ENCODE assay signal across 14 cellular contexts in genomic region chr1:227191607-227192006, GRCh38.
DNase-seq lines count a peak whose midpoint lies in the region; ATAC-seq and TF ChIP-seq lines count a peak whose summit lies in the region.
"Had no signal": no experiment of that assay in that cellular context is flagged by ENCODE, and none has a peak within 500 bp of the region (broad histone marks: within the 10 kb centered on the region; RNA-seq: fewer than 3 reads in every experiment).

No MANE protein-coding gene starts in this region.

- ATAC-seq in GM18907 (IDR thresholded peaks at IDR 0.05; ENCODE audit: unreplicated experiment) (peak; percentile 79), GM21619 (IDR thresholded peaks at IDR 0.05; ENCODE audit: unreplicated experiment) (peak; percentile 70), HG03175 (IDR thresholded peaks at IDR 0.05; ENCODE audit: unreplicated experiment) (peak; percentile 78), upper lobe of right lung (no peak)
- ATAC-seq in activated CD4-positive, alpha-beta T cell treated with anti-CD3 and anti-CD28 coated beads for 36 hours, result no peak

- no peak overlapping the region for H3K4me3 ChIP-seq in upper lobe of right lung
- H3K4me3 ChIP-seq: esophagus squamous epithelium, psoas muscle had no signal

- no peaks in the 10 kb centered on the region for H3K9me3 ChIP-seq in upper lobe of right lung
- H3K9me3 ChIP-seq: esophagus squamous epithelium, psoas muscle had no signal

- no peaks in the 10 kb centered on the region for H3K36me3 Mint-ChIP-seq in activated naive CD8-positive, alpha-beta T cell treated with anti-CD3 and anti-CD28 coated beads for 36 hours
- H3K36me3 Mint-ChIP-seq in activated CD4-positive, alpha-beta T cell treated with anti-CD3 and anti-CD28 coated beads for 36 hours (ENCODE audit: low read depth), result no peaks in the 10 kb centered on the region

- intact Hi-C loops in upper lobe of right lung (cut with DNase I), result no loop called here
- intact Hi-C loops in activated CD4-positive, alpha-beta T cell treated with anti-CD3 and anti-CD28 coated beads for 36 hours (cut with DNase I, micrococcal nuclease), result no loop called here

- no peak overlapping the region for H3K27ac ChIP-seq in upper lobe of right lung
- H3K27ac ChIP-seq: esophagus squamous epithelium, psoas muscle, VCaP had no signal

- H3K4me1 Mint-ChIP-seq in activated naive CD8-positive, alpha-beta T cell treated with anti-CD3 and anti-CD28 coated beads for 36 hours, result peaks cover 3% of the 10 kb centered on the region
- H3K4me1 Mint-ChIP-seq in activated CD4-positive, alpha-beta T cell treated with anti-CD3 and anti-CD28 coated beads for 36 hours, result peaks cover 7% of the 10 kb centered on the region
- H3K4me1 Mint-ChIP-seq: B cell had no signal

- no peak overlapping the region for H3K4me3 Mint-ChIP-seq in activated naive CD8-positive, alpha-beta T cell treated with anti-CD3 and anti-CD28 coated beads for 36 hours
- H3K4me3 Mint-ChIP-seq in activated CD4-positive, alpha-beta T cell treated with anti-CD3 and anti-CD28 coated beads for 36 hours, result no peak overlapping the region
- H3K4me3 Mint-ChIP-seq: B cell had no signal

- no peaks in the 10 kb centered on the region for H3K9me3 Mint-ChIP-seq in activated naive CD8-positive, alpha-beta T cell treated with anti-CD3 and anti-CD28 coated beads for 36 hours
- no peaks in the 10 kb centered on the region for H3K9me3 Mint-ChIP-seq in activated CD4-positive, alpha-beta T cell treated with anti-CD3 and anti-CD28 coated beads for 36 hours (ENCODE audit: low read depth)

- H3K27ac Mint-ChIP-seq in activated naive CD8-positive, alpha-beta T cell treated with anti-CD3 and anti-CD28 coated beads for 36 hours, result no peak overlapping the region
- no peak overlapping the region for H3K27ac Mint-ChIP-seq in activated CD4-positive, alpha-beta T cell treated with anti-CD3 and anti-CD28 coated beads for 36 hours
- H3K27ac Mint-ChIP-seq: B cell had no signal

- CTCF ChIA-PET in activated CD4-positive, alpha-beta T cell treated with anti-CD3 and anti-CD28 coated beads for 36 hours (lab: Charles Lee), result interaction anchor here (0.7 to 1.0 kb wide), 2 partner anchors 9 to 660 kb away, joined by 3 read pairs; no protein-coding TSS in a partner anchor

- POLR2A ChIA-PET in activated CD4-positive, alpha-beta T cell treated with anti-CD3 and anti-CD28 coated beads for 36 hours (lab: Charles Lee), result no interaction called here

- DNase-seq in fibroblast of peridontal ligament (ENCODE audit: extremely low read depth) (peak; percentile 44), upper lobe of right lung (no peak)
- no peak for DNase-seq in activated naive CD8-positive, alpha-beta T cell treated with anti-CD3 and anti-CD28 coated beads for 36 hours
- no peak for DNase-seq in effector CD8-positive, alpha-beta T cell (lab: John Stamatoyannopoulos, UW)
- DNase-seq in activated CD4-positive, alpha-beta T cell treated with anti-CD3 and anti-CD28 coated beads for 36 hours, result no peak
- DNase-seq: DMS79 treated with DMSO at 0.1 percent for 48 hours, esophagus squamous epithelium, NCI-H2107 had no signal

- no peaks in the 10 kb centered on the region for H3K27me3 ChIP-seq in upper lobe of right lung
- H3K27me3 ChIP-seq: esophagus squamous epithelium had no signal

- peaks cover 12% of the 10 kb centered on the region for H3K27me3 Mint-ChIP-seq in activated naive CD8-positive, alpha-beta T cell treated with anti-CD3 and anti-CD28 coated beads for 36 hours
- H3K27me3 Mint-ChIP-seq in activated CD4-positive, alpha-beta T cell treated with anti-CD3 and anti-CD28 coated beads for 36 hours, result peaks cover 7% of the 10 kb centered on the region

- no peak for TF ChIP-seq CTCF in upper lobe of right lung (IDR thresholded peaks at IDR 0.05)

- H3K36me3 ChIP-seq in upper lobe of right lung, result no peaks in the 10 kb centered on the region
- H3K36me3 ChIP-seq: esophagus squamous epithelium had no signal

- no peaks in the 10 kb centered on the region for H3K4me1 ChIP-seq in upper lobe of right lung
- H3K4me1 ChIP-seq: esophagus squamous epithelium, psoas muscle had no signal

Comparison
In these comparisons a context has a peak if more than half of its experiments do, and no peak if none do; other contexts are left out.
1. ATAC-seq: peak in GM18907 (single experiment), GM21619 (single experiment) and HG03175 (single experiment); none in upper lobe of right lung (single experiment) and activated CD4-positive, alpha-beta T cell treated with anti-CD3 and anti-CD28 coated beads for 36 hours (single experiment).